Comparison of ENCODE assay signal across 9 cellular contexts in genomic region chr1:229229137-229229720, GRCh38. TPM values are rescaled to one million over a fixed set of nuclear protein-coding genes. Genes with fewer than 3 reads are reported as not detected.
A peak's percentile ranks its signal among the peaks of the same experiment; 100 is the strongest.
DNase-seq lines count a peak whose midpoint lies in the region; ATAC-seq, FAIRE-seq and TF ChIP-seq lines count a peak whose summit lies in the region.
"Had no signal": no experiment of that assay in that cellular context is flagged by ENCODE, and none has a peak within 500 bp of the region (broad histone marks: within the 10 kb centered on the region; RNA-seq: fewer than 3 reads in every experiment).

No MANE protein-coding gene starts in this region.

- peaks cover 34% of the 10 kb centered on the region for H3K4me1 Mint-ChIP-seq in Caco-2 (ENCODE audit: low read depth, unreplicated experiment)
- peaks cover 4% of the 10 kb centered on the region for H3K4me1 Mint-ChIP-seq in activated CD4-positive, alpha-beta memory T cell treated with anti-CD3 and anti-CD28 coated beads for 36 hours (ENCODE audit: low read depth)

- H3K27ac ChIP-seq in gastroesophageal sphincter (peak overlapping the region; percentile 63 to 86 (median 84)), pancreas (peak overlapping the region; percentile 48 to 86 (median 70))

- BruUV-seq in Caco-2 (replicated peaks; lab: Mats Ljungman, UMichigan), result no TSS peak

- H3K4me3 Mint-ChIP-seq in Caco-2 (ENCODE audit: unreplicated experiment), result peak overlapping the region; percentile 56
- H3K4me3 Mint-ChIP-seq in activated CD4-positive, alpha-beta memory T cell treated with anti-CD3 and anti-CD28 coated beads for 36 hours, result no peak overlapping the region

- H3K27me3 ChIP-seq in Caco-2 (replicated peaks; ENCODE audit: control insufficient read depth, insufficient read depth, low read length) (no peaks in the 10 kb centered on the region), NT2/D1 (ENCODE audit: insufficient read depth, insufficient read length) (no peaks in the 10 kb centered on the region), gastroesophageal sphincter (no peaks in the 10 kb centered on the region), pancreas (no peaks in the 10 kb centered on the region)

- no peak for TF ChIP-seq CTCF in Caco-2 (IDR thresholded peaks at IDR 0.05; ENCODE audit: insufficient read depth in 1 of 2, low read depth in 1 of 2, low read length in 1 of 2, severe bottlenecking in 1 of 2, unreplicated experiment in 1 of 2)
- no peak for TF ChIP-seq CTCF in gastroesophageal sphincter (IDR thresholded peaks at IDR 0.05)
- TF ChIP-seq CTCF in pancreas (IDR thresholded peaks at IDR 0.05), result no peak

- TF ChIP-seq POLR2A in gastroesophageal sphincter (IDR thresholded peaks at IDR 0.05), result no peak

- H3K4me1 ChIP-seq in Caco-2 (peaks cover 47% of the 10 kb centered on the region), NT2/D1 (ENCODE audit: insufficient read depth, insufficient read length) (peaks cover 30% of the 10 kb centered on the region), gastroesophageal sphincter (peaks cover 13 to 59% (median 24%) of the 10 kb centered on the region in 3 donors), pancreas (peaks cover 11 to 31% (median 22%) of the 10 kb centered on the region in 3 donors)

- H3K9ac ChIP-seq in NT2/D1 (ENCODE audit: insufficient read length, low read depth), result peak overlapping the region; percentile 61

- H3K9me3 ChIP-seq in Caco-2, result no peaks in the 10 kb centered on the region
- H3K9me3 ChIP-seq in NT2/D1 (ENCODE audit: insufficient read depth, low read length), result no peaks in the 10 kb centered on the region
- H3K9me3 ChIP-seq in gastroesophageal sphincter, result no peaks in the 10 kb centered on the region
- H3K9me3 ChIP-seq in pancreas, result no peaks in the 10 kb centered on the region

- TF ChIP-seq EP300 in gastroesophageal sphincter (IDR thresholded peaks at IDR 0.05), result no peak

- POLR2A ChIA-PET in Caco-2 (lab: Charles Lee), result interaction anchor here (0.6 to 0.8 kb wide), 2 partner anchors 41 to 67 kb away, joined by 3 to 7 read pairs; no protein-coding TSS in a partner anchor
- POLR2A ChIA-PET in activated CD4-positive, alpha-beta memory T cell treated with anti-CD3 and anti-CD28 coated beads for 36 hours (lab: Charles Lee), result no interaction called here

- H3K4me3 ChIP-seq in Caco-2 (ENCODE audit: low read depth, low read length), result no peak overlapping the region
- H3K4me3 ChIP-seq in NT2/D1 (ENCODE audit: insufficient read length, low read depth), result no peak overlapping the region
- H3K4me3 ChIP-seq in gastroesophageal sphincter, result peak overlapping the region in 1 of 2 donors; percentile 27
- H3K4me3 ChIP-seq in pancreas, result no peak overlapping the region

- H3K36me3 ChIP-seq in Caco-2 (ENCODE audit: control insufficient read depth, insufficient read depth, low read length) (no peaks in the 10 kb centered on the region), NT2/D1 (ENCODE audit: insufficient read depth, insufficient read length, low read length) (no peaks in the 10 kb centered on the region), gastroesophageal sphincter (no peaks in the 10 kb centered on the region), pancreas (no peaks in the 10 kb centered on the region)

- no peaks in the 10 kb centered on the region for H3K36me3 Mint-ChIP-seq in Caco-2 (ENCODE audit: insufficient read depth, unreplicated experiment)
- H3K36me3 Mint-ChIP-seq in activated CD4-positive, alpha-beta memory T cell treated with anti-CD3 and anti-CD28 coated beads for 36 hours, result no peaks in the 10 kb centered on the region

- ATAC-seq in gastroesophageal sphincter (peak; percentile 58), pancreas (peak; percentile 28 to 54 (median 45)), HG03432 (IDR thresholded peaks at IDR 0.05; ENCODE audit: unreplicated experiment) (no peak), GM18520 (IDR thresholded peaks at IDR 0.05; ENCODE audit: unreplicated experiment) (no peak)

- CTCF ChIA-PET in Caco-2 (lab: Charles Lee), result interaction anchor here (0.6 to 1.2 kb wide), 3 partner anchors 20 to 27 kb away, joined by 4 to 9 read pairs (median 4); no protein-coding TSS in a partner anchor
- CTCF ChIA-PET in activated CD4-positive, alpha-beta memory T cell treated with anti-CD3 and anti-CD28 coated beads for 36 hours (lab: Charles Lee), result interaction anchor here (0.6 to 5.9 kb wide), 11 partner anchors 20 to 1748 kb away, joined by 3 to 110 read pairs (median 3); partner anchors contain the start of gene RHOU

- DNase-seq in Caco-2 (peak; percentile 51 to 67), NT2/D1 (ENCODE audit: low read depth, low spot score) (no peak), pancreas (peak in 1 of 6 donors; percentile 42)
- DNase-seq in activated CD4-positive, alpha-beta T cell treated with anti-CD3 and anti-CD28 coated beads, Interleukin-2, amount 50 U/mL, for 1 hour, result no peak
- DNase-seq in activated CD4-positive, alpha-beta memory T cell treated with anti-CD3 and anti-CD28 coated beads for 36 hours, result no peak
- DNase-seq: SHP77 treated with DMSO at 0.1 percent for 48 hours had no signal

- FAIRE-seq in pancreas (lab: Jason Lieb, UNC), result no peak

- intact Hi-C loops in Caco-2 (cut with micrococcal nuclease; ENCODE audit: unreplicated experiment), result loop anchor here (1.0 to 10.0 kb wide), 5 partner anchors 72 to 565 kb away; no protein-coding TSS in a partner anchor
- intact Hi-C loops in pancreas (cut with DNase I), result loop anchor here in 1 of 3 donors (5.0 to 10.0 kb wide), 2 partner anchors 492 to 544 kb away; partner anchors contain the start of gene RHOU
- intact Hi-C loops in activated CD4-positive, alpha-beta memory T cell treated with anti-CD3 and anti-CD28 coated beads for 36 hours (cut with micrococcal nuclease), result loop anchor here (5.0 to 10.0 kb wide), 2 partner anchors 102 to 534 kb away; no protein-coding TSS in a partner anchor

- WGBS in gastroesophageal sphincter (ENCODE audit: low coverage in 1 of 2), 2 donors, result 16% methylated on average over 5 of the region's 7 CpGs; no CpG with 5 or more reads in 1 of the 2 donors
- 3 to 9% methylated on average over 7 of the region's 7 CpGs for WGBS in pancreas, 2 donors

- no peaks in the 10 kb centered on the region for H3K9me3 Mint-ChIP-seq in Caco-2 (ENCODE audit: unreplicated experiment)
- H3K9me3 Mint-ChIP-seq in activated CD4-positive, alpha-beta memory T cell treated with anti-CD3 and anti-CD28 coated beads for 36 hours, result no peaks in the 10 kb centered on the region

- H3K27me3 Mint-ChIP-seq in Caco-2 (ENCODE audit: insufficient read depth, unreplicated experiment), result no peaks in the 10 kb centered on the region
- H3K27me3 Mint-ChIP-seq in activated CD4-positive, alpha-beta memory T cell treated with anti-CD3 and anti-CD28 coated beads for 36 hours, result no peaks in the 10 kb centered on the region

- H3K27ac Mint-ChIP-seq in Caco-2 (ENCODE audit: unreplicated experiment), result peak overlapping the region; percentile 60
- H3K27ac Mint-ChIP-seq in activated CD4-positive, alpha-beta memory T cell treated with anti-CD3 and anti-CD28 coated beads for 36 hours, result no peak overlapping the region

RNA-seq across cellular contexts. Expression of gene RAB4A, which starts 41.7 kb away (rescaled TPM):
- total RNA-seq in Caco-2 (2022) (98.9 and 111 TPM in 2 replicates), gastroesophageal sphincter (100 to 1,000 TPM in 3 of 4 donors, 10 to 100 TPM in 1; 69.3 to 136 (median 116) TPM), pancreas (10 to 100 TPM; 50.9 to 67.4 (median 57.3) TPM)
- polyA plus RNA-seq in pancreas, result 10 to 100 TPM; 14.5 to 23.4 TPM
- total RNA-seq in activated CD4-positive, alpha-beta memory T cell treated with anti-CD3 and anti-CD28 coated beads for 36 hours, result 10 to 100 TPM; 22.9 to 25.9 TPM

Comparison
In these comparisons a context has a peak if more than half of its experiments do, and no peak if none do; other contexts are left out.
1. DNase-seq: peak in Caco-2 (2 of 2); none in NT2/D1 (single experiment), activated CD4-positive, alpha-beta T cell treated with anti-CD3 and anti-CD28 coated beads, Interleukin-2, amount 50 U/mL, for 1 hour (single experiment) and activated CD4-positive, alpha-beta memory T cell treated with anti-CD3 and anti-CD28 coated beads for 36 hours (single experiment).
2. ATAC-seq: peak in gastroesophageal sphincter (single experiment) and pancreas (4 of 4); none in HG03432 (single experiment) and GM18520 (single experiment).